Comparison of ENCODE assay signal across 8 cellular contexts in the genomic region with DNA sequence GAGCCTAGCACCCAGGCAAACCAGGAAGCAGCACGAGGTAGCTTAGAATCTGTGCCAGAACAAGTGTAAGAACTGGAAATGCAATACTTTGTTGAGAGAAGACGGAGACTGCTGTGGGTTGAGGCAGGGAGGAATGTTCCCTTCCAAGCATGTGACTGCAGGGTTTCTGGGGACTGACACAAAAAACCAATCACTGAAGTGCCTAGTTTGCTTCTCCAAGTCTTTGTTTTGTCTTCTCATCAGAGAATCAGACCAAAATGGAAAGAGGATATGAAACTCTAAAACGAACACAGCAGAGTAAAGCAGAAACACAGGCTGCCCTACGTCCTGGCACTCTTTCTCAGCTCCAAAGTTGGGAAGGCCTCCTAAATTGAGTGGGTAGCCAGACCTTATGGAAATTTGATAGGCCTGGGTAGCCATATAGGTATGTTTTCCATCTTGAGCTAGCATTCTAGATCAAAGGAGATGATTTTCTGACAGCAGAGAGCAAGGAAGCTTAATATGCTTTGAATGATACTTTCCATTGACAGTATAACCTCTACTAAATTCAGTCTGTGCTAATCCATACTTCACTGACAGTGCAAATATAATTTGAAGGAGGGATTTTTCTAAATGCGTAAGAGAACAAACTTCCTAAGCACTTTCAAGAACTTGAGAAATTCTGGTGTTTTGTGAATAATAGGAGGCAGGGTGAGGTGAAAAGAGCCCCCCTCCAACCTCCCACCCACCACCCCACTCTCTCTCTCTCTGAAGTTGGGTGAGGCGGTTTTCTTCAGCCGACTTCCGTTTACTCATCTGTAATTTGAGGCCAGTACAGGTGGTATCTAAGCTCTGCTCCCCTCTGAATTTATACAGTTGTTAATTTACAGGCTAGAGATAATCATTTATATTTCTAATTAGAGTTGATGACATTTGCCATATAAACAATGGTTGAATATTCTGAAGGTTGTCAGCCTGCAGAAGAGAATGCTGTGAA. TPM values are rescaled to one million over a fixed set of nuclear protein-coding genes. Genes with fewer than 3 reads are reported as not detected.
DNase-seq lines count a peak whose midpoint lies in the region; ATAC-seq and TF ChIP-seq lines count a peak whose summit lies in the region.

No MANE protein-coding gene starts in this region.

- H3K27me3 ChIP-seq in DOHH2 (ENCODE audit: control insufficient read depth, low read length) (no peaks in the 10 kb centered on the region), KMS-11 (ENCODE audit: insufficient read depth, low read depth) (no peaks in the 10 kb centered on the region)

- ATAC-seq in GM21528 (IDR thresholded peaks at IDR 0.05; ENCODE audit: low FRiP score, unreplicated experiment), result peak; percentile 91
- ATAC-seq in Right ventricle myocardium superior (ENCODE audit: poor library complexity), result peak; percentile 2

- no peaks in the 10 kb centered on the region for H3K9me2 ChIP-seq in DOHH2 (replicated peaks; ENCODE audit: control insufficient read depth, low read length)

- H3K4me1 ChIP-seq in DOHH2 (ENCODE audit: control insufficient read depth, low read length) (peaks cover 93% of the 10 kb centered on the region), KMS-11 (ENCODE audit: low read depth, poor library complexity, severe bottlenecking) (peaks cover 36% of the 10 kb centered on the region)

- peak overlapping the region; percentile 90 for H3K9ac ChIP-seq in KMS-11

- no peaks in the 10 kb centered on the region for H4K20me1 ChIP-seq in DOHH2 (ENCODE audit: control insufficient read depth, insufficient read depth, low read depth, low read length)
- H4K20me1 ChIP-seq in KMS-11 (ENCODE audit: insufficient read depth), result peaks cover 3% of the 10 kb centered on the region; the same call in 1 of the 2 replicates

- H3K36me3 ChIP-seq in DOHH2 (ENCODE audit: control insufficient read depth, low read length), result peaks cover 5% of the 10 kb centered on the region; the same call in 1 of the 2 replicates
- no peaks in the 10 kb centered on the region for H3K36me3 ChIP-seq in KMS-11 (ENCODE audit: insufficient read depth)

- intact Hi-C loops in Right ventricle myocardium superior (cut with DNase I), result no loop called here

- H3K79me2 ChIP-seq in DOHH2 (ENCODE audit: control insufficient read depth, low read length), result peaks cover 6% of the 10 kb centered on the region; the same call in 1 of the 2 replicates
- peaks cover 93% of the 10 kb centered on the region for H3K79me2 ChIP-seq in KMS-11 (ENCODE audit: insufficient read depth, low read depth)

- TF ChIP-seq CTCF in DOHH2 (IDR thresholded peaks at IDR 0.05; ENCODE audit: low read depth, low read length, poor library complexity, severe bottlenecking), result no peak
- TF ChIP-seq CTCF in KMS-11 (conservative IDR thresholded peaks at IDR 0.05; ENCODE audit: low read depth, low read length), result no peak

- H3K4me3 ChIP-seq in DOHH2 (ENCODE audit: low read length) (peak overlapping the region; percentile 70), KMS-11 (IDR thresholded peaks at IDR 0.05; ENCODE audit: insufficient read depth, low read depth, low read length) (no peak overlapping the region)

- peak overlapping the region; percentile 89 for H3K4me2 ChIP-seq in DOHH2 (ENCODE audit: low read length)
- H3K4me2 ChIP-seq in KMS-11, result peak overlapping the region; percentile 99

- no peak overlapping the region for H2AFZ ChIP-seq in KMS-11 (ENCODE audit: low read depth)

- DNase-seq in Right ventricle myocardium superior (no peak), NCI-H1436 treated with DMSO at 0.1 percent for 48 hours (lab: John Stamatoyannopoulos, UW) (no peak), NCI-H146 (lab: John Stamatoyannopoulos, UW) (no peak), NCI-H2171 (lab: John Stamatoyannopoulos, UW) (no peak)
- no peak for DNase-seq in activated naive CD4-positive, alpha-beta T cell treated with Interleukin-2 at 50 U/mL for 16 hours

- H3K9me3 ChIP-seq in DOHH2 (ENCODE audit: control insufficient read depth, insufficient read depth, low read length), result no peaks in the 10 kb centered on the region

- H3F3A ChIP-seq in DOHH2 (ENCODE audit: control insufficient read depth, insufficient read depth), result peaks cover 10% of the 10 kb centered on the region

- H3K27ac ChIP-seq in DOHH2 (ENCODE audit: low read depth, low read length), result peak overlapping the region; percentile 88
- peak overlapping the region; percentile 99 for H3K27ac ChIP-seq in KMS-11

RNA-seq across cellular contexts. Expression of gene ADRB2, which starts 5.5 kb away (rescaled TPM):
- 5.6 TPM for total RNA-seq in Right ventricle myocardium superior
